ENCODE assay signal across 30 cellular contexts in genomic region chr2:68695971-68696370, GRCh38. TPM values are rescaled to one million over a fixed set of nuclear protein-coding genes. Genes with fewer than 3 reads are reported as not detected.
"Had no signal": no experiment of that assay in that cellular context is flagged by ENCODE, and none has a peak within 500 bp of the region (broad histone marks: within the 10 kb centered on the region; RNA-seq: fewer than 3 reads in every experiment).

No MANE protein-coding gene starts in this region.

- H3K4me2 ChIP-seq: hepatocyte had no signal

- H3K27me3 ChIP-seq: hepatocyte, ovary, spleen, testis had no signal

- ATAC-seq: gastroesophageal sphincter; heart left ventricle; left colon; left ventricle myocardium superior; lower lobe of right lung; naive thymus-derived CD8-positive, alpha-beta T cell; psoas muscle; right cardiac atrium; stimulated activated memory B cell treated with anti-CD40 and anti-IgM and Interleukin-4, amounts not matched to agents 10 μg/mL and 1 μg/mL and 100 μg/mL, for 72 hours; stimulated activated naive CD8-positive, alpha-beta T cell treated with anti-CD3 and anti-CD28 coated beads, Interleukin-15, Interleukin-2, amounts not matched to agents 100 U/mL and 50 U/mL, for 24 hours had no signal

- H3K36me3 ChIP-seq: gastroesophageal sphincter, heart left ventricle, lower lobe of right lung, ovary, spleen, tibial artery had no signal

- H3K4me3 ChIP-seq: dorsolateral prefrontal cortex, gastroesophageal sphincter, heart left ventricle, hepatocyte, lower lobe of right lung, ovary, psoas muscle, skin epidermis, spleen, testis, tibial artery had no signal

- H3K27ac ChIP-seq: dorsolateral prefrontal cortex, gastroesophageal sphincter, heart left ventricle, hepatocyte, lower lobe of right lung, ovary, psoas muscle, skin epidermis, spleen, testis, tibial artery had no signal

- H3K79me2 ChIP-seq: hepatocyte had no signal

- H3K4me1 ChIP-seq: gastroesophageal sphincter, psoas muscle, testis, tibial artery had no signal

- DNase-seq: cortex of kidney; dorsolateral prefrontal cortex; effector CD4-positive, alpha-beta T cell; foreskin fibroblast; heart left ventricle; immature natural killer cell; islet precursor cell; kidney glomerular epithelial cell; left colon; left ventricle myocardium superior; lower lobe of right lung; naive thymus-derived CD8-positive, alpha-beta T cell; nephron progenitor cell; nucleus accumbens; ovary; posterior cingulate gyrus; psoas muscle; right cardiac atrium; spleen; stimulated activated CD4-positive, alpha-beta T cell treated with anti-CD3 and anti-CD28 coated beads, Interleukin-4, amount 100 ng/mL, for 4 hours; stimulated activated naive CD8-positive, alpha-beta T cell treated with anti-CD3 and anti-CD28 coated beads, Interleukin-15, Interleukin-2, amounts not matched to agents 100 U/mL and 50 U/mL, for 24 hours; substantia nigra; testis; tibial artery had no signal

- H3K9me3 ChIP-seq: lower lobe of right lung, ovary, psoas muscle, testis had no signal

- H2AFZ ChIP-seq: hepatocyte had no signal

RNA-seq across cellular contexts. Expression of gene ARHGAP25, which starts 38.6 kb away (rescaled TPM):
- total RNA-seq: myocyte had no signal

RNA-seq across cellular contexts. Expression of gene PROKR1, which starts 52.6 kb away (rescaled TPM):
- total RNA-seq: heart left ventricle; hepatocyte; left ventricle myocardium superior; lower lobe of right lung; myocyte; naive thymus-derived CD8-positive, alpha-beta T cell; ovary; psoas muscle; renal cortical epithelial cell; right cardiac atrium had no signal
- polyA plus RNA-seq: hepatocyte; immature natural killer cell; naive thymus-derived CD8-positive, alpha-beta T cell had no signal
